In genomic region chr3:49699281-49699723, GRCh38 we compare ENCODE assay signal across 15 cellular contexts. TPM values are rescaled to one million over a fixed set of nuclear protein-coding genes. Genes with fewer than 3 reads are reported as not detected.
DNase-seq lines count a peak whose midpoint lies in the region; ATAC-seq and TF ChIP-seq lines count a peak whose summit lies in the region.
"Had no signal": no experiment of that assay in that cellular context is flagged by ENCODE, and none has a peak within 500 bp of the region (broad histone marks: within the 10 kb centered on the region; RNA-seq: fewer than 3 reads in every experiment).

No MANE protein-coding gene starts in this region.

- H3K27ac ChIP-seq in osteoblast (ENCODE audit: low read depth, low read length) = no peak overlapping the region
- H3K27ac ChIP-seq: PC-9 had no signal

- H2AFZ ChIP-seq in osteoblast (ENCODE audit: low read length) = no peak overlapping the region
- H2AFZ ChIP-seq: GM23338, PC-9 had no signal

- H3K4me3 ChIP-seq in osteoblast (ENCODE audit: insufficient read depth, low read length) = no peak overlapping the region
- H3K4me3 ChIP-seq: GM23338, MG63, PC-9 had no signal

- peak; percentile 36 for DNase-seq in AG08395 (ENCODE audit: low spot score)
- peak; percentile 48 for DNase-seq in EH (ENCODE audit: low read depth)
- peak; percentile 52 for DNase-seq in astrocyte of the hippocampus (ENCODE audit: low read depth, low spot score)
- DNase-seq in osteoblast (ENCODE audit: insufficient read length, low spot score, missing footprints) = peak; percentile 95
- DNase-seq in GM19240 (ENCODE audit: insufficient read length, low spot score) = no peak
- DNase-seq: COR-L47, MG63, NCI-H1092 treated with DMSO at 0.1 percent for 48 hours, NCI-H1694, NCI-H446, PC-9, SK-N-SH had no signal

- no peaks in the 10 kb centered on the region for H3K4me1 ChIP-seq in osteoblast (ENCODE audit: insufficient read depth, low read length)

- no peak for TF ChIP-seq CTCF in osteoblast (IDR thresholded peaks at IDR 0.05; ENCODE audit: extremely low read depth, low read depth, low read length)

- no peaks in the 10 kb centered on the region for H3K27me3 ChIP-seq in osteoblast (ENCODE audit: insufficient read depth, low read length)
- H3K27me3 ChIP-seq: MG63 had no signal

- H3K79me2 ChIP-seq in osteoblast (ENCODE audit: insufficient read depth, low read length) = peaks cover 3% of the 10 kb centered on the region

- H3K9me3 ChIP-seq in osteoblast (ENCODE audit: low read depth, low read length) = no peaks in the 10 kb centered on the region
- H3K9me3 ChIP-seq: MG63, SK-N-SH had no signal

- ATAC-seq in GM21390 (IDR thresholded peaks at IDR 0.05; ENCODE audit: unreplicated experiment) = no peak
- no peak for ATAC-seq in HG03095 (IDR thresholded peaks at IDR 0.05; ENCODE audit: unreplicated experiment)
- ATAC-seq: GM23338 had no signal

- H3K36me3 ChIP-seq in osteoblast (ENCODE audit: insufficient read depth, low read length) = peaks cover 33% of the 10 kb centered on the region
- H3K36me3 ChIP-seq: MG63 had no signal

- no peak overlapping the region for H3K4me2 ChIP-seq in osteoblast (ENCODE audit: insufficient read depth, low read length)
- H3K4me2 ChIP-seq: GM23338, PC-9, SK-N-SH had no signal

- peaks cover 14% of the 10 kb centered on the region for H4K20me1 ChIP-seq in osteoblast (ENCODE audit: insufficient read depth, low read length)

RNA-seq across cellular contexts. Expression of gene RNF123, which starts 9.9 kb away (rescaled TPM):
- 25.0 and 33.3 TPM in 2 replicates for total RNA-seq in osteoblast

RNA-seq across cellular contexts. Expression of gene MST1, which starts 10.0 kb away (rescaled TPM):
- total RNA-seq in osteoblast = 6.5 and 6.9 TPM in 2 replicates

RNA-seq across cellular contexts. Expression of gene AMIGO3, which starts 20.2 kb away (rescaled TPM):
- 0.29 and 1.8 TPM in 2 replicates for total RNA-seq in osteoblast

RNA-seq across cellular contexts. Expression of gene GMPPB, which starts 24.4 kb away (rescaled TPM):
- 17.4 and 21.0 TPM in 2 replicates for total RNA-seq in osteoblast

RNA-seq across cellular contexts. Expression of gene APEH, which starts 25.2 kb away (rescaled TPM):
- total RNA-seq in osteoblast = 98.8 and 101 TPM in 2 replicates
